Comparison of ENCODE assay signal across 13 cellular contexts in genomic region chr4:88614058-88614457, GRCh38. TPM values are rescaled to one million over a fixed set of nuclear protein-coding genes. Genes with fewer than 3 reads are reported as not detected.
A peak's percentile ranks its signal among the peaks of the same experiment; 100 is the strongest.
DNase-seq lines count a peak whose midpoint lies in the region; ATAC-seq and TF ChIP-seq lines count a peak whose summit lies in the region.
"Had no signal": no experiment of that assay in that cellular context is flagged by ENCODE, and none has a peak within 500 bp of the region (broad histone marks: within the 10 kb centered on the region; RNA-seq: fewer than 3 reads in every experiment).

No MANE protein-coding gene starts in this region.

- POLR2A ChIA-PET in Caco-2 (lab: Charles Lee): no interaction called here

- no peak for TF ChIP-seq CTCF in RWPE2 (IDR thresholded peaks at IDR 0.05; ENCODE audit: poor library complexity, severe bottlenecking)
- no peak for TF ChIP-seq CTCF in stomach (IDR thresholded peaks at IDR 0.05)
- TF ChIP-seq CTCF in Caco-2 (IDR thresholded peaks at IDR 0.05; ENCODE audit: insufficient read depth in 1 of 2, low read depth in 1 of 2, low read length in 1 of 2, severe bottlenecking in 1 of 2, unreplicated experiment in 1 of 2): no peak

- BruUV-seq in Caco-2 (replicated peaks; lab: Mats Ljungman, UMichigan): no TSS peak

- H3K9me3 ChIP-seq in RWPE2 (ENCODE audit: severe bottlenecking) (no peaks in the 10 kb centered on the region), stomach (no peaks in the 10 kb centered on the region), Caco-2 (no peaks in the 10 kb centered on the region)

- H3K27me3 Mint-ChIP-seq in activated naive CD4-positive, alpha-beta T cell treated with anti-CD3 and anti-CD28 coated beads, Interleukin-2, amount 10 ng/mL, durations not matched to agents 7 days and 5 days: no peaks in the 10 kb centered on the region
- H3K27me3 Mint-ChIP-seq in immature natural killer cell (ENCODE audit: low read depth in 3 of 3) (peaks cover 0 to 3% (median 2%) of the 10 kb centered on the region in 3 donors), Caco-2 (ENCODE audit: insufficient read depth, unreplicated experiment) (no peaks in the 10 kb centered on the region)
- H3K27me3 Mint-ChIP-seq: stimulated activated naive B cell treated with anti-CD40 and anti-IgM and Interleukin-4, amounts not matched to agents 10 μg/mL and 1 μg/mL and 100 μg/mL, for 72 hours had no signal

- H3K4me3 ChIP-seq in RWPE2 (ENCODE audit: severe bottlenecking): no peak overlapping the region
- H3K4me3 ChIP-seq in stomach: no peak overlapping the region
- H3K4me3 ChIP-seq in Caco-2 (ENCODE audit: low read depth, low read length): no peak overlapping the region

- H3K4me1 ChIP-seq in RWPE2 (ENCODE audit: insufficient read depth, poor library complexity, severe bottlenecking) (peaks cover 78% of the 10 kb centered on the region), stomach (peaks cover 27 to 70% (median 55%) of the 10 kb centered on the region in 4 donors), Caco-2 (peaks cover 3% of the 10 kb centered on the region; the same call in 1 of the 2 replicates)

- TF ChIP-seq EP300 in stomach (IDR thresholded peaks at IDR 0.05): no peak

- no peak overlapping the region for H3K4me3 Mint-ChIP-seq in activated naive CD4-positive, alpha-beta T cell treated with anti-CD3 and anti-CD28 coated beads, Interleukin-2, amount 10 ng/mL, durations not matched to agents 7 days and 5 days
- H3K4me3 Mint-ChIP-seq in immature natural killer cell (no peak overlapping the region), Caco-2 (ENCODE audit: unreplicated experiment) (no peak overlapping the region)

- no peaks in the 10 kb centered on the region for H3K9me3 Mint-ChIP-seq in activated naive CD4-positive, alpha-beta T cell treated with anti-CD3 and anti-CD28 coated beads, Interleukin-2, amount 10 ng/mL, durations not matched to agents 7 days and 5 days
- H3K9me3 Mint-ChIP-seq in immature natural killer cell (no peaks in the 10 kb centered on the region), Caco-2 (ENCODE audit: unreplicated experiment) (no peaks in the 10 kb centered on the region)
- H3K9me3 Mint-ChIP-seq: stimulated activated naive B cell treated with anti-CD40 and anti-IgM and Interleukin-4, amounts not matched to agents 10 μg/mL and 1 μg/mL and 100 μg/mL, for 72 hours; T-helper 1 cell treated with Interleukin-12 subunit alpha and Interleukin-12 subunit beta and Interleukin-4 antibody, amounts not matched to agents 30 μg/mL and 1 μg/mL, for 36 hours had no signal

- H3K27ac ChIP-seq in RWPE2 (ENCODE audit: poor library complexity, severe bottlenecking) (peak overlapping the region; percentile 100), stomach (peak overlapping the region in 4 of 5 donors; percentile 71 to 82 (median 77))

- TF ChIP-seq POLR2A in stomach (IDR thresholded peaks at IDR 0.05): no peak

- intact Hi-C loops in stomach (cut with DNase I; ENCODE audit: low total_unique reads) (no loop called here), Caco-2 (cut with micrococcal nuclease; ENCODE audit: unreplicated experiment) (no loop called here)

- H3K27me3 ChIP-seq in RWPE2 (ENCODE audit: insufficient read depth, poor library complexity, severe bottlenecking) (no peaks in the 10 kb centered on the region), stomach (no peaks in the 10 kb centered on the region), Caco-2 (replicated peaks; ENCODE audit: control insufficient read depth, insufficient read depth, low read length) (no peaks in the 10 kb centered on the region)

- peaks cover 51% of the 10 kb centered on the region for H3K36me3 ChIP-seq in RWPE2 (ENCODE audit: low read depth)
- H3K36me3 ChIP-seq in stomach: peaks cover 0 to 4% (median 0%) of the 10 kb centered on the region in 4 donors
- no peaks in the 10 kb centered on the region for H3K36me3 ChIP-seq in Caco-2 (ENCODE audit: control insufficient read depth, insufficient read depth, low read length)

- 77 to 89% (median 82%) methylated on average over 1 of the region's 1 CpG for WGBS in stomach, 5 donors

- DNase-seq in activated naive CD4-positive, alpha-beta T cell treated with anti-CD3 and anti-CD28 coated beads, Interleukin-2, amount 10 ng/mL, durations not matched to agents 7 days and 5 days: no peak
- DNase-seq in activated naive CD4-positive, alpha-beta T cell treated with Interleukin-2 at 50 U/mL for 16 hours: no peak
- no peak for DNase-seq in RWPE2 (ENCODE audit: low spot score)
- no peak for DNase-seq in immature natural killer cell
- no peak for DNase-seq in stomach
- DNase-seq in NCI-H748 treated with DMSO at 0.1 percent for 48 hours (lab: John Stamatoyannopoulos, UW): no peak
- no peak for DNase-seq in DMS114 treated with DMSO at 0.1 percent for 48 hours (lab: John Stamatoyannopoulos, UW; ENCODE audit: unreplicated experiment)
- no peak for DNase-seq in Caco-2
- DNase-seq: aorta; head of caudate nucleus; islet precursor cell; stimulated activated naive B cell treated with anti-CD40 and anti-IgM and Interleukin-4, amounts not matched to agents 10 μg/mL and 1 μg/mL and 100 μg/mL, for 72 hours had no signal

- ATAC-seq in RWPE2 (ENCODE audit: low read depth): no peak

- peaks cover 50% of the 10 kb centered on the region for H3K36me3 Mint-ChIP-seq in activated naive CD4-positive, alpha-beta T cell treated with anti-CD3 and anti-CD28 coated beads, Interleukin-2, amount 10 ng/mL, durations not matched to agents 7 days and 5 days
- H3K36me3 Mint-ChIP-seq in immature natural killer cell (peaks cover 0 to 11% (median 8%) of the 10 kb centered on the region in 3 donors), Caco-2 (ENCODE audit: insufficient read depth, unreplicated experiment) (peaks cover 5% of the 10 kb centered on the region)

- H3K4me1 Mint-ChIP-seq in activated naive CD4-positive, alpha-beta T cell treated with anti-CD3 and anti-CD28 coated beads, Interleukin-2, amount 10 ng/mL, durations not matched to agents 7 days and 5 days: peaks cover 57% of the 10 kb centered on the region
- H3K4me1 Mint-ChIP-seq in immature natural killer cell (peaks cover 47 to 74% of the 10 kb centered on the region in 2 donors), Caco-2 (ENCODE audit: low read depth, unreplicated experiment) (peaks cover 12% of the 10 kb centered on the region)

- CTCF ChIA-PET in activated naive CD4-positive, alpha-beta T cell treated with anti-CD3 and anti-CD28 coated beads, Interleukin-2, amount 10 ng/mL, durations not matched to agents 7 days and 5 days (lab: Charles Lee): interaction anchor here (1.0 to 2.1 kb wide), 4 partner anchors 23 to 75 kb away, joined by 3 to 7 read pairs (median 4); partner anchors contain the start of gene HERC3
- CTCF ChIA-PET in Caco-2 (lab: Charles Lee): no interaction called here

- peak overlapping the region; percentile 96 for H3K27ac Mint-ChIP-seq in activated naive CD4-positive, alpha-beta T cell treated with anti-CD3 and anti-CD28 coated beads, Interleukin-2, amount 10 ng/mL, durations not matched to agents 7 days and 5 days
- H3K27ac Mint-ChIP-seq in immature natural killer cell: peak overlapping the region; percentile 71 to 96 (median 92)
- no peak overlapping the region for H3K27ac Mint-ChIP-seq in Caco-2 (ENCODE audit: unreplicated experiment)

RNA-seq across cellular contexts. Expression of gene HERC3, which starts 21.8 kb away (rescaled TPM):
- polyA plus RNA-seq in immature natural killer cell (10 to 100 TPM; 21.7 to 39.7 (median 32.0) TPM), stomach (1 to 10 TPM; 4.4 to 7.5 (median 5.5) TPM)
- total RNA-seq in stomach (10 to 100 TPM; 25.9 to 58.0 (median 47.8) TPM), Caco-2 (2022) (9.2 and 10.5 TPM in 2 replicates)
